In genomic region chr1:39082140-39082799, GRCh38 we compare ENCODE assay signal across 8 cellular contexts. TPM values are rescaled to one million over a fixed set of nuclear protein-coding genes. Genes with fewer than 3 reads are reported as not detected.
DNase-seq lines count a peak whose midpoint lies in the region; ATAC-seq and TF ChIP-seq lines count a peak whose summit lies in the region.

No MANE protein-coding gene starts in this region.

- peaks cover 20% of the 10 kb centered on the region for H3F3A ChIP-seq in neural progenitor cell (ENCODE audit: low read depth)

- no peaks in the 10 kb centered on the region for H3K9me3 Mint-ChIP-seq in neural progenitor cell

- H3K27me3 ChIP-seq in BLaER1 = peaks cover 38% of the 10 kb centered on the region
- peaks cover 24% of the 10 kb centered on the region for H3K27me3 ChIP-seq in HUES64 (ENCODE audit: insufficient read depth, low read length)
- H3K27me3 ChIP-seq in effector memory CD4-positive, alpha-beta T cell (replicated peaks; ENCODE audit: control insufficient read depth, insufficient read depth, low read length, poor library complexity, severe bottlenecking) = peaks cover 20% of the 10 kb centered on the region
- H3K27me3 ChIP-seq in neural progenitor cell = peaks cover 19% of the 10 kb centered on the region

- peaks cover 7% of the 10 kb centered on the region for H3K27me3 Mint-ChIP-seq in neural progenitor cell (ENCODE audit: insufficient read depth, low read depth)

- in situ Hi-C loops in KBM-7 (cut with MboI; ENCODE audit: low pct_unique_long_range_greater_than_20kb, low sequenced_read_pairs) = loop anchor here (25.0 kb wide), 1 partner anchor 455 kb away; no protein-coding TSS in a partner anchor

- H3K4me1 Mint-ChIP-seq in neural progenitor cell = peaks cover 28% of the 10 kb centered on the region

- H3K4me3 Mint-ChIP-seq in neural progenitor cell = peak overlapping the region; percentile 92

- no peaks in the 10 kb centered on the region for H3K9me3 ChIP-seq in BLaER1
- no peaks in the 10 kb centered on the region for H3K9me3 ChIP-seq in HUES64 (ENCODE audit: insufficient read depth, low read depth, low read length)
- no peaks in the 10 kb centered on the region for H3K9me3 ChIP-seq in effector memory CD4-positive, alpha-beta T cell (ENCODE audit: control insufficient read depth, low read length)
- H3K9me3 ChIP-seq in neural progenitor cell (ENCODE audit: low read depth) = no peaks in the 10 kb centered on the region

- peak overlapping the region; percentile 67; the same call in 1 of the 2 replicates for H3K9ac ChIP-seq in BLaER1
- H3K9ac ChIP-seq in HUES64 (ENCODE audit: low read depth, low read length) = no peak overlapping the region
- peak overlapping the region; percentile 25 for H3K9ac ChIP-seq in neural progenitor cell

- peak overlapping the region; percentile 77 for H3K4me3 ChIP-seq in BLaER1
- peak overlapping the region; percentile 62 for H3K4me3 ChIP-seq in HUES64 (ENCODE audit: low read length)
- H3K4me3 ChIP-seq in effector memory CD4-positive, alpha-beta T cell (ENCODE audit: insufficient read depth, low read depth, low read length, poor library complexity, severe bottlenecking) = peak overlapping the region; percentile 39
- peak overlapping the region; percentile 96 for H3K4me3 ChIP-seq in neural progenitor cell

- H3K27ac Mint-ChIP-seq in neural progenitor cell = peak overlapping the region; percentile 65

- no peaks in the 10 kb centered on the region for H3K36me3 ChIP-seq in BLaER1
- H3K36me3 ChIP-seq in HUES64 (ENCODE audit: insufficient read depth, low read length) = no peaks in the 10 kb centered on the region
- H3K36me3 ChIP-seq in effector memory CD4-positive, alpha-beta T cell (ENCODE audit: control insufficient read depth, insufficient read depth, low read length) = no peaks in the 10 kb centered on the region
- H3K36me3 ChIP-seq in neural progenitor cell = no peaks in the 10 kb centered on the region

- H3K79me2 ChIP-seq in neural progenitor cell (ENCODE audit: low read depth) = no peaks in the 10 kb centered on the region

- peak overlapping the region; percentile 79 for H2AFZ ChIP-seq in neural progenitor cell (replicated peaks)

- H3K4me1 ChIP-seq in BLaER1 (peaks cover 59% of the 10 kb centered on the region), HUES64 (ENCODE audit: insufficient read depth, low read length) (peaks cover 7% of the 10 kb centered on the region), neural progenitor cell (peaks cover 4% of the 10 kb centered on the region)
- H3K4me1 ChIP-seq in effector memory CD4-positive, alpha-beta T cell (ENCODE audit: control insufficient read depth, insufficient read depth, low read length, poor library complexity, severe bottlenecking) = peaks cover 8% of the 10 kb centered on the region

- DNase-seq in effector memory CD4-positive, alpha-beta T cell = no peak
- peak; percentile 61 for DNase-seq in neural progenitor cell (ENCODE audit: low spot score)
- DNase-seq in KBM-7 = no peak
- no peak for DNase-seq in UCSD-AML1 (lab: John Stamatoyannopoulos, UW; ENCODE audit: unreplicated experiment)
- no peak for DNase-seq in sciatic nerve (ENCODE audit: low spot score)

- ATAC-seq in HG03432 (IDR thresholded peaks at IDR 0.05; ENCODE audit: unreplicated experiment) (no peak), sciatic nerve (no peak)

- TF ChIP-seq CTCF in neural progenitor cell (IDR thresholded peaks at IDR 0.05) = no peak

- H4K20me1 ChIP-seq in BLaER1 (no peaks in the 10 kb centered on the region), neural progenitor cell (ENCODE audit: low read depth) (peaks cover 18% of the 10 kb centered on the region)

- intact Hi-C loops in sciatic nerve (cut with DNase I) = no loop called here

- WGBS in HUES64 = 17% methylated on average over 17 of the region's 17 CpGs

- H3K27ac ChIP-seq in BLaER1 (no peak overlapping the region), HUES64 (ENCODE audit: low read depth, low read length) (no peak overlapping the region), neural progenitor cell (no peak overlapping the region)
- H3K27ac ChIP-seq in effector memory CD4-positive, alpha-beta T cell (ENCODE audit: insufficient read depth, low read length, poor library complexity, severe bottlenecking) = no peak overlapping the region

- H3K4me2 ChIP-seq in BLaER1 = peak overlapping the region; percentile 97
- peak overlapping the region; percentile 99 for H3K4me2 ChIP-seq in neural progenitor cell

- H3K36me3 Mint-ChIP-seq in neural progenitor cell = no peaks in the 10 kb centered on the region

RNA-seq across cellular contexts. Expression of gene NDUFS5, which starts 56.1 kb away (rescaled TPM):
- polyA plus RNA-seq in HUES64 (2013, experiment 1 of 2) = 468 TPM
- polyA plus RNA-seq in HUES64 (2013, experiment 2 of 2) = 484 TPM
- 414 and 738 TPM in 2 replicates for total RNA-seq in neural progenitor cell (ENCODE audit: low replicate concordance)
- 149 TPM for total RNA-seq in sciatic nerve

Comparison
In these comparisons a context has a peak if more than half of its experiments do, and no peak if none do; other contexts are left out.
1. H3K4me3 ChIP-seq: peak in every context shown above with its lines; median percentile 96 in neural progenitor cell; 77 in BLaER1; 62 in HUES64; 39 in effector memory CD4-positive, alpha-beta T cell.